Comparison of ENCODE assay signal across 8 cellular contexts in the genomic region with DNA sequence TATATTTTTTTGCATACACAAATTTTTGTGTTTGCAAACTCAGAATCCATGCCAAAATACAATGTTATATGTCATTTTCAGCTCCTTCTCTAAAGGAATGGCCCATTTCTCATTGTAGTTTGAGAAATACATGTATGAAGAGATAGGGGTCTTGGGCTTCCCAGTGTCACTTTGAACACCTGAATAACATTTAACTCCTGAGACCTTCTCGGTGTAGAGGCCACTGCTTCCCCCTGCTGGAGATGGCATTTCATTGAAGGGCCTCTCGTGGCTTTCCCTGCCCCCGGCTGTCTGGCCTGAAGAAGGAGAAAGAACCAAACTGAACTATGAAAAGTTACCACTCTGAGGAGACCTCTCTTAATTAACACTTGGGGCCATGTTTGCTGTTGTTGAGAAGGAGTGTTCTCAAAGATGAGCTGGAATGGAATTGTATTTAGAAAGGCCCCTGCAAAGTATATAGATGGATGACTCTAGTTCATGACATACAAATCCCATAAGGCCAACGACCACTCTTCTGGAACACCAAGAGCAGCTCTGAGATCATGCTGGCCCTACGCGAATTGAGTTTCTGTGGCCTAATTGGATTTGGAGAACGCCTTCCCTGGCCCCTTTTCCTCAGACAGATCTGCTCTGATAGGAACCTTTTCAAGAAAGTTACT. TPM values are rescaled to one million over a fixed set of nuclear protein-coding genes. Genes with fewer than 3 reads are reported as not detected.
A peak's percentile ranks its signal among the peaks of the same experiment; 100 is the strongest.
DNase-seq lines count a peak whose midpoint lies in the region; ATAC-seq lines count a peak whose summit lies in the region.

No MANE protein-coding gene starts in this region.

- ATAC-seq in HG03521 (IDR thresholded peaks at IDR 0.05; ENCODE audit: unreplicated experiment) (no peak), HG03439 (IDR thresholded peaks at IDR 0.05; ENCODE audit: unreplicated experiment) (no peak)

- in situ Hi-C loops in SK-MEL-5 (cut with HindIII; ENCODE audit: low pct_unique_long_range_greater_than_20kb, low sequenced_read_pairs) = loop anchor here (25.0 kb wide), 1 partner anchor 211 kb away; a partner anchor contains a TSS

- DNase-seq in EH (ENCODE audit: low read depth) (peak; percentile 66), HPDE6-E6E7 (ENCODE audit: extremely low spot score) (peak; percentile 82), SK-MEL-5 (ENCODE audit: low read depth, low spot score) (peak; percentile 82), amniotic epithelial cell (ENCODE audit: low read depth) (peak; percentile 52), iPS-NIHi11 (ENCODE audit: low spot score) (peak; percentile 67)
- peak; percentile 49 for DNase-seq in stimulated activated CD4-positive, alpha-beta T cell treated with anti-CD3 and anti-CD28 coated beads, Interleukin-4, amount 100 ng/mL, for 1 hour

RNA-seq across cellular contexts. Expression of a gene that starts 58.8 kb away (rescaled TPM):
- total RNA-seq in SK-MEL-5 (2014; rRNA removed; shearing (Covaris generic)) = 26.7 and 27.8 TPM in 2 replicates
- 54.7 and 65.4 TPM in 2 replicates for polyA plus RNA-seq in SK-MEL-5 (2015; cell fraction: cytosol; rRNA removed)
- 26.0 and 34.2 TPM in 2 replicates for polyA plus RNA-seq in SK-MEL-5 (2015; cell fraction: nucleus; rRNA removed)
